In genomic region chr16:11862489-11862888, GRCh38 we compare ENCODE assay signal across 10 cellular contexts.
"Had no signal": no experiment of that assay in that cellular context is flagged by ENCODE, and none has a peak within 500 bp of the region (broad histone marks: within the 10 kb centered on the region; RNA-seq: fewer than 3 reads in every experiment).

No MANE protein-coding gene starts in this region.

- H3K4me3 ChIP-seq: GM23338 had no signal

- DNase-seq: H9, HCEC 1CT, HFFc6, IMR-90, KBM-7 had no signal

- H3K4me2 ChIP-seq: GM23338, KMS-11 had no signal

- H2AFZ ChIP-seq: GM23338 had no signal

- ATAC-seq: GM23338 had no signal

- H3K9ac ChIP-seq: KMS-11 had no signal

- H3K27ac ChIP-seq: HL-60, KMS-11 had no signal

- FAIRE-seq: H1, H54 had no signal
